8 cellular contexts compared by ENCODE assay signal in the genomic region with DNA sequence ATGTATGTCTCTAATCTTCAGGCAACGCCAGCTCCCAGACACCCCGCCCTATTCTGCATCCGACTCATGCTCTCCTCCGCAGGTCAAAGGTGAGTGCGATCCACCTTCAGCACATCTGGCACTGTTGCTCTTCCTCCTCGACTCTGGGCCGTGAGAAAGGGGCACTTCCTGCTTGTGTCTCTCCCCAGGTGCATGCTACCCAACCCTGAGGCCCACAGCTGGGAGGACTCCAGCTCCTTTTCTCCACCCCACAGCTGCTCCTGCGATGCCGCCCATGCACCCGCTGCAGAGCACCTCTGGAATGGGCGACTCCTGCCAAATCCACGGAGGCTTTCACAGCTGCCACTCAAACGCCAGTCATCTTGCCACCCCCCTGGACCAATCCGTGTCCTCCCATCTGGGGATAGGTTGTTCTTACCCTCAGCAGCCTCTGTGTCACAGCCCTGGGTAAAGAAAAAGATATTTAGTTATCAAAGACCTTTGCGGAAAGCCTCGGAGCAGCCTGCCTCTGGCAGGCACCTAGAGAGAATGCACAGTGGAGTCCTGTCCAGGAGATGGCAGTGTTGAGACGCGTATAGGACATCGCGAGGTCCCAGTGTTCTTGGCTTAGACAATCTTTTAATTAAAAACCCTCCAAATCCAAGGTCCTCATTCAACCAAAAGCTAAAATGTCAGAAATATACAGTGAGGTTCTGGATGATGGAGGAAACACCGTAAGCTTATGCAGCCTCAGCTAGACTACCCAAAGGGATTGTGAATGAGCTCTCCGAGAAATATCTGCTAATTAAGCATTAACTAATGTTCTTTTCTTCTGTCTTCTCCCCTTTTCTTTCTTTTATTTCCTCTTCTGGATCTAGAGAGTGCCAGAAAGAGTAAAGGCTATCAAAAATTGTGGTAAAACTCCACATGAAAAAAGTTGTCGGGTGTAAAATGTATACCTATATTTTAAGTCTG. TPM values are rescaled to one million over a fixed set of nuclear protein-coding genes. Genes with fewer than 3 reads are reported as not detected.
DNase-seq lines count a peak whose midpoint lies in the region; ATAC-seq and TF ChIP-seq lines count a peak whose summit lies in the region.

No MANE protein-coding gene starts in this region.

- no peak overlapping the region for H3K4me3 Mint-ChIP-seq in neural crest cell
- peak overlapping the region in 1 of 2 donors; percentile 41 for H3K4me3 Mint-ChIP-seq in stimulated activated naive CD8-positive, alpha-beta T cell treated with anti-CD3 and anti-CD28 coated beads, Interleukin-15, amount 100 ng/mL, for 72 hours

- H3K27me3 Mint-ChIP-seq in neural crest cell (ENCODE audit: low read depth) = peaks cover 5% of the 10 kb centered on the region
- peaks cover 33% of the 10 kb centered on the region for H3K27me3 Mint-ChIP-seq in stimulated activated naive CD8-positive, alpha-beta T cell treated with anti-CD3 and anti-CD28 coated beads, Interleukin-15, amount 100 ng/mL, for 72 hours

- WGBS in esophagus squamous epithelium, 2 donors = 14 to 24% methylated on average over 19 to 23 of the region's 23 CpGs

- H3K36me3 Mint-ChIP-seq in neural crest cell (ENCODE audit: low read depth) = no peaks in the 10 kb centered on the region

- H3K27ac ChIP-seq in esophagus squamous epithelium = no peak overlapping the region

- H3K4me1 ChIP-seq in esophagus squamous epithelium = peaks cover 0 to 5% (median 0%) of the 10 kb centered on the region in 3 donors

- H3K27me3 ChIP-seq in esophagus squamous epithelium = peaks cover 0 to 16% (median 0%) of the 10 kb centered on the region in 4 donors

- H3K36me3 ChIP-seq in esophagus squamous epithelium = no peaks in the 10 kb centered on the region

- peak overlapping the region in 2 of 4 donors; percentile 13 to 46 for H3K4me3 ChIP-seq in esophagus squamous epithelium

- H3K4me1 Mint-ChIP-seq in neural crest cell = peaks cover 14% of the 10 kb centered on the region
- H3K4me1 Mint-ChIP-seq in stimulated activated naive CD8-positive, alpha-beta T cell treated with anti-CD3 and anti-CD28 coated beads, Interleukin-15, amount 100 ng/mL, for 72 hours = peaks cover 7% of the 10 kb centered on the region

- intact Hi-C loops in esophagus squamous epithelium (cut with DNase I) = no loop called here

- no peaks in the 10 kb centered on the region for H3K9me3 Mint-ChIP-seq in neural crest cell
- no peaks in the 10 kb centered on the region for H3K9me3 Mint-ChIP-seq in stimulated activated naive CD8-positive, alpha-beta T cell treated with anti-CD3 and anti-CD28 coated beads, Interleukin-15, amount 100 ng/mL, for 72 hours

- peak; percentile 53 to 87 (median 81) for TF ChIP-seq CTCF in esophagus squamous epithelium (IDR thresholded peaks at IDR 0.05)
- peak; percentile 96 for TF ChIP-seq CTCF in neural crest cell (conservative IDR thresholded peaks at IDR 0.05)

- DNase-seq in DMS 273 (lab: John Stamatoyannopoulos, UW; ENCODE audit: unreplicated experiment) (peak; percentile 85), HT1080 (ENCODE audit: low read depth) (peak; percentile 64), NOMO-1 treated with dmso at 0.1 percent for 144 hours (lab: John Stamatoyannopoulos, UW; ENCODE audit: unreplicated experiment) (peak; percentile 36), esophagus squamous epithelium (lab: John Stamatoyannopoulos, UW) (no peak), neural crest cell (ENCODE audit: low read depth, low spot score) (peak; percentile 70)
- peak; percentile 77 for DNase-seq in activated CD8-positive, alpha-beta memory T cell treated with anti-CD3 and anti-CD28 coated beads, Interleukin-2, amount 50 U/mL, for 48 hours
- DNase-seq in stimulated activated naive CD8-positive, alpha-beta T cell treated with anti-CD3 and anti-CD28 coated beads, Interleukin-15, amount 100 ng/mL, for 72 hours = peak; percentile 61 to 66

- no peaks in the 10 kb centered on the region for H3K9me3 ChIP-seq in esophagus squamous epithelium

- TF ChIP-seq POLR2A in esophagus squamous epithelium (IDR thresholded peaks at IDR 0.05) = no peak

- H3K27ac Mint-ChIP-seq in neural crest cell (ENCODE audit: unreplicated experiment) = no peak overlapping the region
- H3K27ac Mint-ChIP-seq in stimulated activated naive CD8-positive, alpha-beta T cell treated with anti-CD3 and anti-CD28 coated beads, Interleukin-15, amount 100 ng/mL, for 72 hours = no peak overlapping the region

- ATAC-seq in GM21423 (IDR thresholded peaks at IDR 0.05; ENCODE audit: unreplicated experiment) = peak; percentile 95
- ATAC-seq in stimulated activated naive CD8-positive, alpha-beta T cell treated with anti-CD3 and anti-CD28 coated beads, Interleukin-15, amount 100 ng/mL, for 72 hours = peak; percentile 91

RNA-seq across cellular contexts. Expression of a gene that starts 54.3 kb away (rescaled TPM):
- not detected in 2 replicates for total RNA-seq in HT1080 (2014; rRNA removed; shearing (Covaris generic))
- not detected in 2 replicates for polyA plus RNA-seq in HT1080 (2015; cell fraction: cytosol; rRNA removed)
- not detected in 2 replicates for polyA plus RNA-seq in HT1080 (2015; cell fraction: nucleus; rRNA removed)
- total RNA-seq in esophagus squamous epithelium = not detected
- total RNA-seq in neural crest cell = 0.39 and 0.42 TPM in 2 replicates
